ENCODE assay signal across 1 cellular context in the genomic region with DNA sequence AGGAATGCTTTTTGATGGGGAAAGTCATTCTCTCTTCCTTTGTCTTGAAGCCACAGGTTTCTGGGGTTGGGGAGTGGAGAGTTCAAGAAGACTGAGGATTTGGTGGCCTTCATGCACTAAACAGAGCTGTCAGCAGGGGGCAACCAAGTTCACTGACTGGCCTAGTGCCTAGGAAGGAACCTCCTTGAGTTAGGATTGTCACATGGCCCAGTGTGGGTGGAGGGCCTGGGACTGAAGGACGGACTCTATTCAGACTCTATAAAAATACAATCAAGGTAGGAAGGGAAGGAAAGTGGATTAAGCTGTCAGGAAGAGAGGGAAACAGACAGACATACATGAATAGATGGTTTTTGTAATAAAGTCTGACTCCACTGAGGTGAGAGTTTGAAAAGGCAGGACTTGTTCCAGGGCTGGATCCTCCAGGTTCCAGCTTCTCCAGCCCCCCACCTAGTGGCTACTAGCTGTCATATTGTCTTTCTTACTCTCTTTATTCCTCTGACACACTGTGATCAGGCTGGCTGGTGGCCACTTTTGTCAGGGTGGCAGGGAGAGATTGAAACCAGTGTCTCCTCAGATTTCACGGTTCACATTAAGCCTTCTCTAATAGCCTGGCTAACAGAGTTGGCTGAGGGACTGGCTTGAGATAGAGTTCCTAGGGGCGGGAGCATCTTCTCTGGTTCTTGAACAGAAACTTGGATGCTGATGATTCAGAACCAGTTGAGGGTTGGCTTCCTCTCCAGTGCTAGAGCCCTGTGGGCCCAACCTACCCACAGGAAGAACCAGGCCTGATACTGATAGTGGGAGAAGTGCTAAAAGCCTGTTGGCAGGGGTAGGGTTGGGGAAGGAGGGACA.
TF ChIP-seq lines count a peak whose summit lies in the region.

No MANE protein-coding gene starts in this region.

TF ChIP-seq in HepG2, 621 proteins besides CTCF, POLR2A, EP300 and RAD21:
- TF ChIP-seq, protein P1, sequence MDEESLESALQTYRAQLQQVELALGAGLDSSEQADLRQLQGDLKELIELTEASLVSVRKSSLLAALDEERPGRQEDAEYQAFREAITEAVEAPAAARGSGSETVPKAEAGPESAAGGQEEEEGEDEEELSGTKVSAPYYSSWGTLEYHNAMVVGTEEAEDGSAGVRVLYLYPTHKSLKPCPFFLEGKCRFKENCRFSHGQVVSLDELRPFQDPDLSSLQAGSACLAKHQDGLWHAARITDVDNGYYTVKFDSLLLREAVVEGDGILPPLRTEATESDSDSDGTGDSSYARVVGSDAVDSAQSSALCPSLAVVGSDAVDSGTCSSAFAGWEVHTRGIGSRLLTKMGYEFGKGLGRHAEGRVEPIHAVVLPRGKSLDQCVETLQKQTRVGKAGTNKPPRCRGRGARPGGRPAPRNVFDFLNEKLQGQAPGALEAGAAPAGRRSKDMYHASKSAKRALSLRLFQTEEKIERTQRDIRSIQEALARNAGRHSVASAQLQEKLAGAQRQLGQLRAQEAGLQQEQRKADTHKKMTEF (CRISPR knock-in tag; IDR thresholded peaks at IDR 0.05) = 0 out of 2 replicates have a peak, but pooled peaks have one; percentile 33
- TF ChIP-seq ELF3 (CRISPR knock-in tag; IDR thresholded peaks at IDR 0.05) (0 out of 2 replicates have a peak, but pooled peaks have one; percentile 29), TEAD3 (CRISPR knock-in tag; optimal IDR thresholded peaks at IDR 0.05; ENCODE audit: borderline replicate concordance) (peak; percentile 26), ZNF430 (CRISPR knock-in tag; IDR thresholded peaks at IDR 0.05) (no peak), ZNF790 (CRISPR knock-in tag; IDR thresholded peaks at IDR 0.05; ENCODE audit: borderline replicate concordance) (no peak), SAP130 (CRISPR knock-in tag; IDR thresholded peaks at IDR 0.05; ENCODE audit: low read depth) (peak; percentile 40), ZNF501 (CRISPR knock-in tag; IDR thresholded peaks at IDR 0.05) (peak; percentile 35; the same call in 1 of the 2 replicates), ZNF225 (CRISPR knock-in tag; IDR thresholded peaks at IDR 0.05) (no peak), MXD4 (CRISPR knock-in tag; IDR thresholded peaks at IDR 0.05) (0 out of 2 replicates have a peak, but pooled peaks have one; percentile 15), STAG1 (CRISPR knock-in tag; IDR thresholded peaks at IDR 0.05) (peak; percentile 77), ZFY (CRISPR knock-in tag; IDR thresholded peaks at IDR 0.05) (0 out of 2 replicates have a peak, but pooled peaks have one; percentile 28), ZFX (CRISPR knock-in tag; IDR thresholded peaks at IDR 0.05; ENCODE audit: low read depth) (peak; percentile 40; the same call in 1 of the 2 replicates), SMC3 (IDR thresholded peaks at IDR 0.05; ENCODE audit: low read length) (peak; percentile 76), KLF16 (CRISPR knock-in tag; IDR thresholded peaks at IDR 0.05) (0 out of 4 replicates have a peak, but pooled peaks of 1 of the 2 experiments have one; percentile 22), ZNF772 (CRISPR knock-in tag; IDR thresholded peaks at IDR 0.05) (0 out of 2 replicates have a peak, but pooled peaks have one; percentile 31), SOX5 (CRISPR knock-in tag; IDR thresholded peaks at IDR 0.05; ENCODE audit: borderline replicate concordance) (0 out of 2 replicates have a peak, but pooled peaks have one; percentile 17), RFXAP (CRISPR knock-in tag; IDR thresholded peaks at IDR 0.05; ENCODE audit: borderline replicate concordance) (no peak), ZNF605 (CRISPR knock-in tag; IDR thresholded peaks at IDR 0.05) (0 out of 2 replicates have a peak, but pooled peaks have one; percentile 28)
- TF ChIP-seq, protein P2, sequence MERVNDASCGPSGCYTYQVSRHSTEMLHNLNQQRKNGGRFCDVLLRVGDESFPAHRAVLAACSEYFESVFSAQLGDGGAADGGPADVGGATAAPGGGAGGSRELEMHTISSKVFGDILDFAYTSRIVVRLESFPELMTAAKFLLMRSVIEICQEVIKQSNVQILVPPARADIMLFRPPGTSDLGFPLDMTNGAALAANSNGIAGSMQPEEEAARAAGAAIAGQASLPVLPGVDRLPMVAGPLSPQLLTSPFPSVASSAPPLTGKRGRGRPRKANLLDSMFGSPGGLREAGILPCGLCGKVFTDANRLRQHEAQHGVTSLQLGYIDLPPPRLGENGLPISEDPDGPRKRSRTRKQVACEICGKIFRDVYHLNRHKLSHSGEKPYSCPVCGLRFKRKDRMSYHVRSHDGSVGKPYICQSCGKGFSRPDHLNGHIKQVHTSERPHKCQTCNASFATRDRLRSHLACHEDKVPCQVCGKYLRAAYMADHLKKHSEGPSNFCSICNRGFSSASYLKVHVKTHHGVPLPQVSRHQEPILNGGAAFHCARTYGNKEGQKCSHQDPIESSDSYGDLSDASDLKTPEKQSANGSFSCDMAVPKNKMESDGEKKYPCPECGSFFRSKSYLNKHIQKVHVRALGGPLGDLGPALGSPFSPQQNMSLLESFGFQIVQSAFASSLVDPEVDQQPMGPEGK (CRISPR knock-in tag; IDR thresholded peaks at IDR 0.05) = 0 out of 2 replicates have a peak, but pooled peaks have one; percentile 22
- TF ChIP-seq, protein P3, sequence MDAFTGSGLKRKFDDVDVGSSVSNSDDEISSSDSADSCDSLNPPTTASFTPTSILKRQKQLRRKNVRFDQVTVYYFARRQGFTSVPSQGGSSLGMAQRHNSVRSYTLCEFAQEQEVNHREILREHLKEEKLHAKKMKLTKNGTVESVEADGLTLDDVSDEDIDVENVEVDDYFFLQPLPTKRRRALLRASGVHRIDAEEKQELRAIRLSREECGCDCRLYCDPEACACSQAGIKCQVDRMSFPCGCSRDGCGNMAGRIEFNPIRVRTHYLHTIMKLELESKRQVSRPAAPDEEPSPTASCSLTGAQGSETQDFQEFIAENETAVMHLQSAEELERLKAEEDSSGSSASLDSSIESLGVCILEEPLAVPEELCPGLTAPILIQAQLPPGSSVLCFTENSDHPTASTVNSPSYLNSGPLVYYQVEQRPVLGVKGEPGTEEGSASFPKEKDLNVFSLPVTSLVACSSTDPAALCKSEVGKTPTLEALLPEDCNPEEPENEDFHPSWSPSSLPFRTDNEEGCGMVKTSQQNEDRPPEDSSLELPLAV (CRISPR knock-in tag; conservative IDR thresholded peaks at IDR 0.05; ENCODE audit: low read depth) = no peak
- TF ChIP-seq, protein P4, sequence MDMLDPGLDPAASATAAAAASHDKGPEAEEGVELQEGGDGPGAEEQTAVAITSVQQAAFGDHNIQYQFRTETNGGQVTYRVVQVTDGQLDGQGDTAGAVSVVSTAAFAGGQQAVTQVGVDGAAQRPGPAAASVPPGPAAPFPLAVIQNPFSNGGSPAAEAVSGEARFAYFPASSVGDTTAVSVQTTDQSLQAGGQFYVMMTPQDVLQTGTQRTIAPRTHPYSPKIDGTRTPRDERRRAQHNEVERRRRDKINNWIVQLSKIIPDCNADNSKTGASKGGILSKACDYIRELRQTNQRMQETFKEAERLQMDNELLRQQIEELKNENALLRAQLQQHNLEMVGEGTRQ (IDR thresholded peaks at IDR 0.05; ENCODE audit: low read depth, low read length) = peak; percentile 37; the same call in 1 of the 2 replicates
- TF ChIP-seq, protein P4 (CRISPR knock-in tag; IDR thresholded peaks at IDR 0.05; ENCODE audit: borderline replicate concordance) = peak; percentile 73; the same call in 1 of the 2 replicates
- TF ChIP-seq, protein P5, sequence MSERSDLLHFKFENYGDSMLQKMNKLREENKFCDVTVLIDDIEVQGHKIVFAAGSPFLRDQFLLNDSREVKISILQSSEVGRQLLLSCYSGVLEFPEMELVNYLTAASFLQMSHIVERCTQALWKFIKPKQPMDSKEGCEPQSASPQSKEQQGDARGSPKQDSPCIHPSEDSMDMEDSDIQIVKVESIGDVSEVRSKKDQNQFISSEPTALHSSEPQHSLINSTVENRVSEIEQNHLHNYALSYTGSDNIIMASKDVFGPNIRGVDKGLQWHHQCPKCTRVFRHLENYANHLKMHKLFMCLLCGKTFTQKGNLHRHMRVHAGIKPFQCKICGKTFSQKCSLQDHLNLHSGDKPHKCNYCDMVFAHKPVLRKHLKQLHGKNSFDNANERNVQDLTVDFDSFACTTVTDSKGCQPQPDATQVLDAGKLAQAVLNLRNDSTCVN (CRISPR knock-in tag; IDR thresholded peaks at IDR 0.05; ENCODE audit: borderline replicate concordance) = no peak
